In genomic region chr9:105216440-105217178, GRCh38 we compare ENCODE assay signal across 18 cellular contexts. TPM values are rescaled to one million over a fixed set of nuclear protein-coding genes. Genes with fewer than 3 reads are reported as not detected.
A peak's percentile ranks its signal among the peaks of the same experiment; 100 is the strongest.
DNase-seq lines count a peak whose midpoint lies in the region; ATAC-seq and TF ChIP-seq lines count a peak whose summit lies in the region.
"Had no signal": no experiment of that assay in that cellular context is flagged by ENCODE, and none has a peak within 500 bp of the region (broad histone marks: within the 10 kb centered on the region; RNA-seq: fewer than 3 reads in every experiment).

No MANE protein-coding gene starts in this region.

- ATAC-seq in stimulated activated naive B cell treated with anti-CD40 and anti-IgM and Interleukin-4, amounts not matched to agents 10 μg/mL and 1 μg/mL and 100 μg/mL, for 72 hours (replicated peaks), result no peak
- ATAC-seq: activated CD8-positive, alpha-beta T cell treated with anti-CD3 and anti-CD28 coated beads, Interleukin-2, amount 10 ng/mL, durations not matched to agents 7 days and 5 days; natural killer cell treated with Interleukin-12 subunit alpha and Interleukin-12 subunit beta and Interleukin-15 and Interleukin-18, amount 100 ng/mL, for 72 hours; Panc1 had no signal

- H3K27ac ChIP-seq in angular gyrus (ENCODE audit: low read depth, low read length) (peak overlapping the region; percentile 38), layer of hippocampus (ENCODE audit: low read depth, low read length) (peak overlapping the region; percentile 33), stomach (no peak overlapping the region)
- H3K27ac ChIP-seq: upper lobe of left lung had no signal

- H3K4me1 ChIP-seq in stomach, result peaks cover 0 to 10% (median 4%) of the 10 kb centered on the region in 4 donors
- H3K4me1 ChIP-seq: upper lobe of left lung had no signal

- H3K27ac Mint-ChIP-seq in activated naive CD8-positive, alpha-beta T cell treated with anti-CD3 and anti-CD28 coated beads for 36 hours, result no peak overlapping the region
- H3K27ac Mint-ChIP-seq in stimulated activated naive B cell treated with anti-CD40 and anti-IgM and Interleukin-4, amounts not matched to agents 10 μg/mL and 1 μg/mL and 100 μg/mL, for 72 hours, result no peak overlapping the region
- H3K27ac Mint-ChIP-seq: activated CD8-positive, alpha-beta T cell treated with anti-CD3 and anti-CD28 coated beads, Interleukin-2, amount 10 ng/mL, durations not matched to agents 7 days and 5 days; natural killer cell treated with Interleukin-12 subunit alpha and Interleukin-12 subunit beta and Interleukin-15 and Interleukin-18, amount 100 ng/mL, for 72 hours had no signal

- WGBS in stomach, 5 donors, result 16 to 34% (median 27%) methylated on average over 4 of the region's 4 CpGs

- no peaks in the 10 kb centered on the region for H3K9me3 ChIP-seq in stomach
- H3K9me3 ChIP-seq: upper lobe of left lung had no signal

- H3K27me3 ChIP-seq in layer of hippocampus (ENCODE audit: control insufficient read depth, insufficient read depth, low read length), result no peaks in the 10 kb centered on the region
- H3K27me3 ChIP-seq in stomach, result no peaks in the 10 kb centered on the region
- H3K27me3 ChIP-seq: upper lobe of left lung had no signal

- TF ChIP-seq CTCF in stomach (IDR thresholded peaks at IDR 0.05), result no peak

- no peaks in the 10 kb centered on the region for H3K36me3 Mint-ChIP-seq in activated naive CD8-positive, alpha-beta T cell treated with anti-CD3 and anti-CD28 coated beads for 36 hours
- H3K36me3 Mint-ChIP-seq in stimulated activated naive B cell treated with anti-CD40 and anti-IgM and Interleukin-4, amounts not matched to agents 10 μg/mL and 1 μg/mL and 100 μg/mL, for 72 hours, result no peaks in the 10 kb centered on the region
- H3K36me3 Mint-ChIP-seq: natural killer cell treated with Interleukin-12 subunit alpha and Interleukin-12 subunit beta and Interleukin-15 and Interleukin-18, amount 100 ng/mL, for 72 hours had no signal

- H3K9me3 Mint-ChIP-seq in activated naive CD8-positive, alpha-beta T cell treated with anti-CD3 and anti-CD28 coated beads for 36 hours, result peaks cover 1% of the 10 kb centered on the region
- H3K9me3 Mint-ChIP-seq in stimulated activated naive B cell treated with anti-CD40 and anti-IgM and Interleukin-4, amounts not matched to agents 10 μg/mL and 1 μg/mL and 100 μg/mL, for 72 hours, result no peaks in the 10 kb centered on the region
- H3K9me3 Mint-ChIP-seq: natural killer cell treated with Interleukin-12 subunit alpha and Interleukin-12 subunit beta and Interleukin-15 and Interleukin-18, amount 100 ng/mL, for 72 hours had no signal

- no peaks in the 10 kb centered on the region for H3K27me3 Mint-ChIP-seq in activated naive CD8-positive, alpha-beta T cell treated with anti-CD3 and anti-CD28 coated beads for 36 hours
- H3K27me3 Mint-ChIP-seq in stimulated activated naive B cell treated with anti-CD40 and anti-IgM and Interleukin-4, amounts not matched to agents 10 μg/mL and 1 μg/mL and 100 μg/mL, for 72 hours, result no peaks in the 10 kb centered on the region

- H3K36me3 ChIP-seq in stomach, result no peaks in the 10 kb centered on the region
- H3K36me3 ChIP-seq: upper lobe of left lung had no signal

- H3K4me1 Mint-ChIP-seq in activated naive CD8-positive, alpha-beta T cell treated with anti-CD3 and anti-CD28 coated beads for 36 hours, result no peaks in the 10 kb centered on the region
- H3K4me1 Mint-ChIP-seq in stimulated activated naive B cell treated with anti-CD40 and anti-IgM and Interleukin-4, amounts not matched to agents 10 μg/mL and 1 μg/mL and 100 μg/mL, for 72 hours, result no peaks in the 10 kb centered on the region

- no peak for TF ChIP-seq POLR2A in stomach (IDR thresholded peaks at IDR 0.05)

- no peak overlapping the region for H3K4me3 Mint-ChIP-seq in activated naive CD8-positive, alpha-beta T cell treated with anti-CD3 and anti-CD28 coated beads for 36 hours
- no peak overlapping the region for H3K4me3 Mint-ChIP-seq in stimulated activated naive B cell treated with anti-CD40 and anti-IgM and Interleukin-4, amounts not matched to agents 10 μg/mL and 1 μg/mL and 100 μg/mL, for 72 hours
- H3K4me3 Mint-ChIP-seq: activated CD8-positive, alpha-beta T cell treated with anti-CD3 and anti-CD28 coated beads, Interleukin-2, amount 10 ng/mL, durations not matched to agents 7 days and 5 days; natural killer cell treated with Interleukin-12 subunit alpha and Interleukin-12 subunit beta and Interleukin-15 and Interleukin-18, amount 100 ng/mL, for 72 hours had no signal

- TF ChIP-seq EP300 in stomach (IDR thresholded peaks at IDR 0.05), result no peak

- H3K4me3 ChIP-seq in stomach, result no peak overlapping the region
- H3K4me3 ChIP-seq: upper lobe of left lung had no signal

- intact Hi-C loops in stomach (cut with DNase I; ENCODE audit: low total_unique reads), result no loop called here

- DNase-seq in NCI-H1092 treated with DMSO at 0.1 percent for 48 hours (lab: John Stamatoyannopoulos, UW), result peak; percentile 7
- no peak for DNase-seq in NCI-H1092 (lab: John Stamatoyannopoulos, UW)
- peak; percentile 45 for DNase-seq in stomach
- DNase-seq in activated naive CD8-positive, alpha-beta T cell treated with anti-CD3 and anti-CD28 coated beads for 36 hours, result no peak
- no peak for DNase-seq in stimulated activated naive B cell treated with anti-CD40 and anti-IgM and Interleukin-4, amounts not matched to agents 10 μg/mL and 1 μg/mL and 100 μg/mL, for 72 hours
- DNase-seq in NCI-H187 treated with DMSO at 0.1 percent for 48 hours (lab: John Stamatoyannopoulos, UW), result no peak
- DNase-seq: 8988T; activated CD8-positive, alpha-beta T cell treated with anti-CD3 and anti-CD28 coated beads, Interleukin-2, amount 10 ng/mL, durations not matched to agents 7 days and 5 days; activated naive CD4-positive, alpha-beta T cell; Calu3; cortex of kidney; kidney; T1000; upper lobe of left lung had no signal

RNA-seq across cellular contexts. Expression of gene SLC44A1, which starts 27.8 kb away (rescaled TPM):
- total RNA-seq in stomach, result 10 to 100 TPM; 10.5 to 82.8 (median 22.8) TPM
- 1 to 10 TPM; 5.7 to 8.4 (median 7.2) TPM for polyA plus RNA-seq in stomach
- total RNA-seq in activated naive CD8-positive, alpha-beta T cell treated with anti-CD3 and anti-CD28 coated beads for 36 hours, result 1 to 10 TPM; 7.4 to 7.5 TPM

Comparison
In these comparisons a context has a peak if more than half of its experiments do, and no peak if none do; other contexts are left out.
1. DNase-seq: peak in NCI-H1092 treated with DMSO at 0.1 percent for 48 hours (single experiment) and stomach (single experiment); none in NCI-H1092 (single experiment), activated naive CD8-positive, alpha-beta T cell treated with anti-CD3 and anti-CD28 coated beads for 36 hours (single experiment), stimulated activated naive B cell treated with anti-CD40 and anti-IgM and Interleukin-4, amounts not matched to agents 10 μg/mL and 1 μg/mL and 100 μg/mL, for 72 hours (single experiment) and NCI-H187 treated with DMSO at 0.1 percent for 48 hours (single experiment).
2. H3K27ac ChIP-seq: peak in angular gyrus (single experiment) and layer of hippocampus (single experiment); none in stomach (0 of 5).